Comparison of ENCODE assay signal across 19 cellular contexts in the genomic region with DNA sequence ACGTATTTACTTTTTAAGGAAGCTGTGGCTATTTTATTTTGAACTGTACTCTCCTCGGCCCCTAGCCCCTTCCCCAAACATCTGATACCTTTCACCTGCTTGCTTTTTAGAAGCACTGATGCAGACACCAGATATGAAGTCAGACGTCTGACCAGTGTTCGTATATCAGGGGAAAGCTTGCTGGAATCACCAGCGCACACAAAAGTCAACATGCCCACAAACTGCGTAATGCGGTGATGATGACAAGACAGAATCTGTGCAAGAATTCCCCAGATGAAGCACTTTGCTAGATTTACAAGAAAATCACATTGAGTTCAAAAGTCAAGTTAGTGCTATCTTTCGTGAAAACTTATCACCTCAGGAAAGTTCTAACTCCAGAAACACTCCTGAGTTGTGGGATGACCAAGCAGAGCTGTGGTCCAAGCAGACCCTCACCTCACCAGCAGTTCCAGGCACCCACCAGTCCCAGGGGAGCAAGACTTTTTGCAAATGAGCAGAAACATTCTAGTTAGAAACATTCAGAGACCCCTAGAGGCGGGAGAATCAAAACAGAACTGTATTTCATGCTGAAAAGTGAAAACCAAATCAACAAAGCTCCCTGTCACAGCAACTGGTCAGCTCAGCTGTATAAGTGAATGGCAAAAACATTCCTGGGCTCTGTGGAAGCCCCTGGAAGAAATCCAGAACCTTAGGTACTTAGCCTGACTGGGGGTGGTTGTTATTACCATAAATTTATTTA. TPM values are rescaled to one million over a fixed set of nuclear protein-coding genes. Genes with fewer than 3 reads are reported as not detected.
DNase-seq lines count a peak whose midpoint lies in the region; ATAC-seq, FAIRE-seq and TF ChIP-seq lines count a peak whose summit lies in the region.
"Had no signal": no experiment of that assay in that cellular context is flagged by ENCODE, and none has a peak within 500 bp of the region (broad histone marks: within the 10 kb centered on the region; RNA-seq: fewer than 3 reads in every experiment).

No MANE protein-coding gene starts in this region.

- H3K36me3 ChIP-seq in K562 (ENCODE audit: control insufficient read depth, insufficient read depth, low read length) (no peaks in the 10 kb centered on the region), GM23338 (ENCODE audit: insufficient read depth) (no peaks in the 10 kb centered on the region)
- H3K36me3 ChIP-seq: colonic mucosa, esophagus muscularis mucosa, HAP-1, upper lobe of left lung had no signal

- peaks cover 17% of the 10 kb centered on the region for H3K4me1 ChIP-seq in A549
- H3K4me1 ChIP-seq in K562 (replicated peaks in 1 of 2; ENCODE audit: control insufficient read depth in 2 of 2, insufficient read depth in 2 of 2, low read length in 2 of 2): peaks cover 5 to 14% of the 10 kb centered on the region in 2 experiments; a peak in 3 of 5 replicates
- no peaks in the 10 kb centered on the region; the same call in 1 of the 2 replicates for H3K4me1 ChIP-seq in GM23338 (ENCODE audit: insufficient read depth)
- H3K4me1 ChIP-seq: colonic mucosa, HAP-1, upper lobe of left lung had no signal

- H4K20me1 ChIP-seq in K562 (replicated peaks; ENCODE audit: control insufficient read depth, insufficient read depth, low read length) (no peaks in the 10 kb centered on the region), GM23338 (replicated peaks; ENCODE audit: insufficient read depth) (no peaks in the 10 kb centered on the region)

- no peak for DNase-seq in A549 (ENCODE audit: low read depth in 1 of 2, low spot score in 1 of 2)
- peak; percentile 24 for DNase-seq in M059J (ENCODE audit: low read depth)
- no peak for DNase-seq in K562 (ENCODE audit: extremely low read depth in 1 of 4, low spot score in 3 of 4)
- peak; percentile 11 for DNase-seq in left kidney (ENCODE audit: low read depth, low spot score)
- no peak for DNase-seq in pons (ENCODE audit: low spot score)
- DNase-seq in GM23338 (ENCODE audit: low spot score): no peak
- no peak for DNase-seq in activated CD8-positive, alpha-beta T cell treated with anti-CD3 and anti-CD28 coated beads, Interleukin-2, amount 10 ng/mL, durations not matched to agents 7 days and 5 days
- no peak for DNase-seq in NCI-H146 treated with DMSO at 0.1 percent for 48 hours (lab: John Stamatoyannopoulos, UW; ENCODE audit: unreplicated experiment)
- DNase-seq: activated CD4-positive, alpha-beta T cell treated with anti-CD3 and anti-CD28 coated beads, Interleukin-2, amount 10 ng/mL, durations not matched to agents 7 days and 5 days; CD4-positive, alpha-beta T cell; colonic mucosa; DMS79 treated with DMSO at 0.1 percent for 48 hours; islet precursor cell; NCI-H187; nephron progenitor cell; upper lobe of left lung had no signal

- H2AFZ ChIP-seq in K562 (ENCODE audit: low read depth, low read length) (no peak overlapping the region), GM23338 (no peak overlapping the region)

- H3K27me3 ChIP-seq in K562 (ENCODE audit: control insufficient read depth in 2 of 2, insufficient read depth in 2 of 2, low read length in 2 of 2) (peaks cover 2 to 9% of the 10 kb centered on the region in 2 experiments; a peak in 4 of 5 replicates), GM23338 (ENCODE audit: insufficient read depth) (no peaks in the 10 kb centered on the region)
- H3K27me3 ChIP-seq: colonic mucosa, esophagus muscularis mucosa, upper lobe of left lung had no signal

- no peak for ATAC-seq in A549
- ATAC-seq in K562: no peak
- ATAC-seq in GM23338: no peak
- no peak for ATAC-seq in activated CD8-positive, alpha-beta T cell treated with anti-CD3 and anti-CD28 coated beads, Interleukin-2, amount 10 ng/mL, durations not matched to agents 7 days and 5 days

- intact Hi-C loops in K562 (cut with micrococcal nuclease): no loop called here

- no peak for FAIRE-seq in A549 (lab: Jason Lieb, UNC)
- peak; percentile 60 for FAIRE-seq in K562 (lab: Jason Lieb, UNC)

- H3K9me3 ChIP-seq in A549: no peaks in the 10 kb centered on the region
- H3K9me3 ChIP-seq in K562 (replicated peaks; ENCODE audit: control insufficient read depth, insufficient read depth, low read depth, low read length): no peaks in the 10 kb centered on the region
- H3K9me3 ChIP-seq: colonic mucosa, esophagus muscularis mucosa, HAP-1, upper lobe of left lung had no signal

- no peaks in the 10 kb centered on the region for H3K9me3 Mint-ChIP-seq in GM23338
- H3K9me3 Mint-ChIP-seq in activated CD8-positive, alpha-beta T cell treated with anti-CD3 and anti-CD28 coated beads, Interleukin-2, amount 10 ng/mL, durations not matched to agents 7 days and 5 days (ENCODE audit: insufficient read depth): no peaks in the 10 kb centered on the region
- H3K9me3 Mint-ChIP-seq: activated CD4-positive, alpha-beta T cell treated with anti-CD3 and anti-CD28 coated beads, Interleukin-2, amount 10 ng/mL, durations not matched to agents 7 days and 5 days; CD4-positive, alpha-beta T cell; nephron progenitor cell; stimulated activated naive CD8-positive, alpha-beta T cell treated with anti-CD3 and anti-CD28 coated beads, Interleukin-15, Interleukin-2, amounts not matched to agents 100 ng/mL and 50 ng/mL, for 24 hours had no signal

- TF ChIP-seq POLR2A in A549 (IDR thresholded peaks at IDR 0.05; ENCODE audit: low read length) (no peak), K562 (conservative IDR thresholded peaks at IDR 0.05) (no peak)

- H3K27ac Mint-ChIP-seq in GM23338: no peak overlapping the region; the same call in 1 of the 2 replicates
- H3K27ac Mint-ChIP-seq in activated CD8-positive, alpha-beta T cell treated with anti-CD3 and anti-CD28 coated beads, Interleukin-2, amount 10 ng/mL, durations not matched to agents 7 days and 5 days: no peak overlapping the region
- H3K27ac Mint-ChIP-seq: activated CD4-positive, alpha-beta T cell treated with anti-CD3 and anti-CD28 coated beads, Interleukin-2, amount 10 ng/mL, durations not matched to agents 7 days and 5 days; CD4-positive, alpha-beta T cell; nephron progenitor cell; stimulated activated naive CD8-positive, alpha-beta T cell treated with anti-CD3 and anti-CD28 coated beads, Interleukin-15, Interleukin-2, amounts not matched to agents 100 ng/mL and 50 ng/mL, for 24 hours had no signal

- no peak for TF ChIP-seq RAD21 in A549 (conservative IDR thresholded peaks at IDR 0.05 in 1 of 2, IDR thresholded peaks at IDR 0.05 in 1 of 2)
- TF ChIP-seq RAD21 in K562 (CRISPR knock-in tag; conservative IDR thresholded peaks at IDR 0.05 in 1 of 2, IDR thresholded peaks at IDR 0.05 in 1 of 2): no peak

- H3K4me1 Mint-ChIP-seq in GM23338: peaks cover 10% of the 10 kb centered on the region
- peaks cover 6% of the 10 kb centered on the region for H3K4me1 Mint-ChIP-seq in activated CD8-positive, alpha-beta T cell treated with anti-CD3 and anti-CD28 coated beads, Interleukin-2, amount 10 ng/mL, durations not matched to agents 7 days and 5 days (ENCODE audit: low read depth)

- in situ Hi-C loops in K562 (cut with MboI): no loop called here

- H3K9ac ChIP-seq in K562 (ENCODE audit: insufficient read depth in 1 of 2, low read depth in 2 of 2, low read length in 2 of 2): no peak overlapping the region

- 85% methylated on average over 9 of the region's 9 CpGs for WGBS in A549 (ENCODE audit: missing lambda C conversion rate)
- 15% methylated on average over 9 of the region's 9 CpGs for WGBS in K562 (ENCODE audit: insufficient coverage, low coverage, missing lambda C conversion rate)

- H3F3A ChIP-seq in GM23338 (replicated peaks; ENCODE audit: low read depth): no peaks in the 10 kb centered on the region

- peak overlapping the region; percentile 30 to 67; a peak in 3 of 6 replicates for H3K27ac ChIP-seq in A549
- no peak overlapping the region for H3K27ac ChIP-seq in K562 (ENCODE audit: extremely low read depth, low read depth, low read length)
- H3K27ac ChIP-seq in GM23338 (ENCODE audit: low read depth): no peak overlapping the region
- H3K27ac ChIP-seq: colonic mucosa, esophagus muscularis mucosa, upper lobe of left lung had no signal

- no peak overlapping the region for H3K4me3 ChIP-seq in A549
- no peak overlapping the region for H3K4me3 ChIP-seq in K562
- no peak overlapping the region for H3K4me3 ChIP-seq in GM23338
- H3K4me3 ChIP-seq: colonic mucosa, esophagus muscularis mucosa, HAP-1, upper lobe of left lung had no signal

- CTCF ChIA-PET in A549 (lab: Yijun Ruan, JAX) (no interaction called here), K562 (lab: Yijun Ruan, JAX; ENCODE audit: low intra/inter-chr PET ratio) (no interaction called here)
- CTCF ChIA-PET in activated CD8-positive, alpha-beta T cell treated with anti-CD3 and anti-CD28 coated beads, Interleukin-2, amount 10 ng/mL, durations not matched to agents 7 days and 5 days (lab: Charles Lee): no interaction called here

- no peaks in the 10 kb centered on the region for H3K36me3 Mint-ChIP-seq in GM23338 (ENCODE audit: low read depth)
- H3K36me3 Mint-ChIP-seq in activated CD8-positive, alpha-beta T cell treated with anti-CD3 and anti-CD28 coated beads, Interleukin-2, amount 10 ng/mL, durations not matched to agents 7 days and 5 days (ENCODE audit: low read depth): no peaks in the 10 kb centered on the region

- no peak for TF ChIP-seq CTCF in A549 (IDR thresholded peaks at IDR 0.05)
- TF ChIP-seq CTCF in K562 (IDR thresholded peaks at IDR 0.05 in 2 of 3, conservative IDR thresholded peaks at IDR 0.05 in 1 of 3; ENCODE audit: insufficient read depth in 2 of 3, low read depth in 1 of 3, low read length in 3 of 3): 0 out of 6 replicates have a peak, but pooled peaks of 1 of the 3 experiments have one; percentile 6
- TF ChIP-seq CTCF in GM23338 (conservative IDR thresholded peaks at IDR 0.05; ENCODE audit: low read depth in 2 of 2): no peak; a peak in 1 of 4 replicates

- POLR2A ChIA-PET in A549 (lab: Yijun Ruan, JAX): interaction anchor here (1.1 kb wide), 1 partner anchor 56 kb away, joined by 3 read pairs; a partner anchor contains a TSS
- POLR2A ChIA-PET in K562 (lab: Yijun Ruan, JAX): interaction anchor here (0.7 kb wide), 1 partner anchor 15 kb away, joined by 3 read pairs; no protein-coding TSS in a partner anchor
- POLR2A ChIA-PET in activated CD8-positive, alpha-beta T cell treated with anti-CD3 and anti-CD28 coated beads, Interleukin-2, amount 10 ng/mL, durations not matched to agents 7 days and 5 days (lab: Charles Lee): no interaction called here

- H3K4me2 ChIP-seq in A549: no peak overlapping the region
- H3K4me2 ChIP-seq in K562 (ENCODE audit: insufficient read depth, low read length): no peak overlapping the region
- H3K4me2 ChIP-seq in GM23338: no peak overlapping the region

- no peaks in the 10 kb centered on the region for H3K9me2 ChIP-seq in GM23338 (ENCODE audit: insufficient read depth)

- peaks cover 6% of the 10 kb centered on the region for H3K27me3 Mint-ChIP-seq in GM23338 (ENCODE audit: insufficient read depth, low read depth, poor library complexity)
- no peaks in the 10 kb centered on the region for H3K27me3 Mint-ChIP-seq in activated CD8-positive, alpha-beta T cell treated with anti-CD3 and anti-CD28 coated beads, Interleukin-2, amount 10 ng/mL, durations not matched to agents 7 days and 5 days (ENCODE audit: low read depth)
- H3K27me3 Mint-ChIP-seq: activated CD4-positive, alpha-beta T cell treated with anti-CD3 and anti-CD28 coated beads, Interleukin-2, amount 10 ng/mL, durations not matched to agents 7 days and 5 days; stimulated activated naive CD8-positive, alpha-beta T cell treated with anti-CD3 and anti-CD28 coated beads, Interleukin-15, Interleukin-2, amounts not matched to agents 100 ng/mL and 50 ng/mL, for 24 hours had no signal

- no peaks in the 10 kb centered on the region for H3K9me1 ChIP-seq in K562 (ENCODE audit: control insufficient read depth, insufficient read depth, low read length)

- no peaks in the 10 kb centered on the region for H3K79me2 ChIP-seq in K562 (ENCODE audit: control insufficient read depth, insufficient read depth, low read length)
- H3K79me2 ChIP-seq in GM23338 (replicated peaks; ENCODE audit: insufficient read depth): no peaks in the 10 kb centered on the region

- BruUV-seq in K562 (replicated peaks; lab: Mats Ljungman, UMichigan): no TSS peak

- H3K4me3 Mint-ChIP-seq in GM23338: no peak overlapping the region
- no peak overlapping the region for H3K4me3 Mint-ChIP-seq in activated CD8-positive, alpha-beta T cell treated with anti-CD3 and anti-CD28 coated beads, Interleukin-2, amount 10 ng/mL, durations not matched to agents 7 days and 5 days
- H3K4me3 Mint-ChIP-seq: activated CD4-positive, alpha-beta T cell treated with anti-CD3 and anti-CD28 coated beads, Interleukin-2, amount 10 ng/mL, durations not matched to agents 7 days and 5 days; CD4-positive, alpha-beta T cell; nephron progenitor cell; stimulated activated naive CD8-positive, alpha-beta T cell treated with anti-CD3 and anti-CD28 coated beads, Interleukin-15, Interleukin-2, amounts not matched to agents 100 ng/mL and 50 ng/mL, for 24 hours had no signal

- no peak for TF ChIP-seq EP300 in A549 (IDR thresholded peaks at IDR 0.05)
- TF ChIP-seq EP300 in K562 (IDR thresholded peaks at IDR 0.05; ENCODE audit: low read length): no peak

RNA-seq across cellular contexts. Expression of a gene that starts 55.7 kb away (rescaled TPM):
- polyA plus RNA-seq in A549 (2011; rRNA removed) (22.1 and 22.4 TPM in 2 replicates), A549 (2017; fragmentation: RNase III; extraction: RNeasy Plus Mini Kit Qiagen cat#74134 plus additional on column Dnase treatment) (30.8 to 34.4 TPM (median 33.3 TPM) in 3 replicates), K562 (2011; rRNA removed) (33.6 and 34.8 TPM in 2 replicates), K562 (2014; fragmentation: Illumina TruSeq; extraction: Trizol) (46.6 and 49.8 TPM in 2 replicates), K562 (2014; fragmentation: Nextera tagmentation; extraction: Ambion mirVana) (10 to 100 TPM; 51.3 to 53.3 TPM), K562 (2014; rRNA removed) (35.3 and 52.2 TPM in 2 replicates), GM23338 (2016; fragmentation: Nextera tagmentation; extraction: Ambion mirVana) (52.3 and 52.8 TPM in 2 replicates)
- 24.2 TPM in 2 replicates for polyA plus RNA-seq in A549 (2012; cell fraction: cytosol; rRNA removed)
- polyA plus RNA-seq in A549 (2012; cell fraction: nucleus; rRNA removed): 18.3 and 31.9 TPM in 2 replicates
- 13.1 TPM in 2 replicates for polyA minus RNA-seq in A549 (2011; rRNA and poly(A)+ RNA removed)
- 3.4 and 6.5 TPM in 2 replicates for total RNA-seq in M059J (2014; rRNA removed; shearing (Covaris generic))
- 9.7 and 20.7 TPM in 2 replicates for total RNA-seq in K562 (2011; cell fraction: chromatin; rRNA removed; ENCODE audit: low replicate concordance)
- 18.0 and 20.5 TPM in 2 replicates for total RNA-seq in K562 (2011; cell fraction: nucleolus; rRNA removed)
- total RNA-seq in K562 (2011; cell fraction: nucleoplasm; rRNA removed): 18.2 and 19.3 TPM in 2 replicates
- total RNA-seq in K562 (2014; rRNA removed) (14.3 and 19.8 TPM in 2 replicates), K562 (2014; rRNA removed; fragmentation: Illumina TruSeq; extraction: Trizol) (21.4 and 21.6 TPM in 2 replicates), K562 (2015; rRNA removed; fragmentation: Illumina TruSeq; extraction: Trizol) (18.8 and 19.2 TPM in 2 replicates), K562 (2021) (42.1 and 46.6 TPM in 2 replicates)
- 27.0 and 27.2 TPM in 2 replicates for polyA plus RNA-seq in K562 (2011; cell fraction: cytosol; rRNA removed)
- polyA plus RNA-seq in K562 (2011; cell fraction: nucleus; rRNA removed): 22.8 and 24.3 TPM in 2 replicates
- 25.2 and 34.8 TPM in 2 replicates for polyA plus RNA-seq in K562 (2012)
- polyA minus RNA-seq in K562 (2011; rRNA and poly(A)+ RNA removed): 13.7 and 16.1 TPM in 2 replicates
- polyA minus RNA-seq in K562 (2011; cell fraction: cytosol; rRNA and poly(A)+ RNA removed): 7.3 and 9.1 TPM in 2 replicates
- 10.4 and 14.7 TPM in 2 replicates for polyA minus RNA-seq in K562 (2011; cell fraction: nucleus; rRNA and poly(A)+ RNA removed)
- 16.3 and 22.6 TPM in 2 replicates for total RNA-seq in GM23338 (2014; rRNA removed; shearing (Covaris generic))
- total RNA-seq in activated CD8-positive, alpha-beta T cell treated with anti-CD3 and anti-CD28 coated beads, Interleukin-2, amount 10 ng/mL, durations not matched to agents 7 days and 5 days: 10 to 100 TPM; 12.9 to 19.4 TPM

Comparison
In these comparisons a context has a peak if more than half of its experiments do, and no peak if none do; other contexts are left out.
1. DNase-seq: peak in M059J (single experiment) and left kidney (single experiment); none in A549 (0 of 2), K562 (0 of 4), pons (single experiment), GM23338 (single experiment), activated CD8-positive, alpha-beta T cell treated with anti-CD3 and anti-CD28 coated beads, Interleukin-2, amount 10 ng/mL, durations not matched to agents 7 days and 5 days (single experiment) and NCI-H146 treated with DMSO at 0.1 percent for 48 hours (single experiment).
2. H3K27ac ChIP-seq: peak in A549 (2 of 2); none in K562 (single experiment) and GM23338 (single experiment).